Comparison of ENCODE assay signal across 19 cellular contexts in genomic region chr21:15352009-15352408, GRCh38.
DNase-seq lines count a peak whose midpoint lies in the region; ATAC-seq, FAIRE-seq and TF ChIP-seq lines count a peak whose summit lies in the region.
"Had no signal": no experiment of that assay in that cellular context is flagged by ENCODE, and none has a peak within 500 bp of the region (broad histone marks: within the 10 kb centered on the region; RNA-seq: fewer than 3 reads in every experiment).

No MANE protein-coding gene starts in this region.

- no peak for TF ChIP-seq RAD21 in H1 (IDR thresholded peaks at IDR 0.05 in 1 of 2, conservative IDR thresholded peaks at IDR 0.05 in 1 of 2; ENCODE audit: low read depth in 2 of 2, low read length in 2 of 2)

- no peak overlapping the region for H4K5ac ChIP-seq in H1 (ENCODE audit: insufficient read length, low read depth, low read length)

- ATAC-seq in DND-41 (ENCODE audit: insufficient read depth, low read depth) (no peak), HG03139 (IDR thresholded peaks at IDR 0.05; ENCODE audit: unreplicated experiment) (no peak), HG03469 (IDR thresholded peaks at IDR 0.05; ENCODE audit: unreplicated experiment) (no peak)

- H3K4me1 ChIP-seq in DND-41 (ENCODE audit: insufficient read depth, low read length) (no peaks in the 10 kb centered on the region), H1 (replicated peaks in 1 of 4; ENCODE audit: control insufficient read depth in 3 of 4, insufficient read depth in 4 of 4, low read length in 3 of 4) (no peaks in the 10 kb centered on the region), neuronal stem cell (ENCODE audit: control insufficient read depth in 2 of 2, insufficient read depth in 1 of 2, low read depth in 1 of 2, low read length in 2 of 2) (peaks cover 0 to 2% of the 10 kb centered on the region in 2 donors)

- H3K4me3 ChIP-seq in DND-41 (ENCODE audit: low read depth in 1 of 2, low read length in 2 of 2), result no peak overlapping the region
- H3K4me3 ChIP-seq in H1 (ENCODE audit: extremely low read depth in 1 of 4, insufficient read depth in 2 of 4, low read depth in 3 of 4, low read length in 4 of 4), result no peak overlapping the region
- H3K4me3 ChIP-seq in neuronal stem cell (ENCODE audit: low read length in 2 of 2), result no peak overlapping the region

- H3K79me2 ChIP-seq in DND-41 (ENCODE audit: insufficient read depth, low read length) (no peaks in the 10 kb centered on the region), H1 (ENCODE audit: control insufficient read depth in 1 of 2, insufficient read depth in 2 of 2, low read length in 2 of 2) (no peaks in the 10 kb centered on the region)

- H2AK5ac ChIP-seq in H1 (ENCODE audit: low read depth, low read length), result no peak overlapping the region
- H2AK5ac ChIP-seq in neuronal stem cell (ENCODE audit: low read depth, low read length), result no peak overlapping the region

- H3K79me1 ChIP-seq in H1 (ENCODE audit: low read depth, low read length), result no peaks in the 10 kb centered on the region
- no peaks in the 10 kb centered on the region for H3K79me1 ChIP-seq in neuronal stem cell (ENCODE audit: low read depth, low read length)

- no peaks in the 10 kb centered on the region for H3K9me3 ChIP-seq in DND-41 (ENCODE audit: insufficient read depth, low read length, severe bottlenecking)
- no peaks in the 10 kb centered on the region for H3K9me3 ChIP-seq in H1 (ENCODE audit: insufficient read depth in 2 of 2, low read depth in 1 of 2, low read length in 1 of 2)
- H3K9me3 ChIP-seq in neuronal stem cell (replicated peaks in 1 of 2; ENCODE audit: control insufficient read depth in 2 of 2, insufficient read depth in 1 of 2, low read depth in 1 of 2, low read length in 2 of 2), result peaks cover 2 to 15% of the 10 kb centered on the region in 2 donors
- H3K9me3 ChIP-seq: BE2C had no signal

- H3K18ac ChIP-seq in H1 (ENCODE audit: extremely low read depth, low read length) (no peak overlapping the region), neuronal stem cell (ENCODE audit: low read length) (no peak overlapping the region)

- H3K9ac ChIP-seq in DND-41 (ENCODE audit: low read depth, low read length) (no peak overlapping the region), H1 (replicated peaks in 1 of 4; ENCODE audit: extremely low read depth in 1 of 4, low read depth in 3 of 4, low read length in 3 of 4) (no peak overlapping the region), neuronal stem cell (ENCODE audit: low read depth, low read length, poor library complexity) (no peak overlapping the region)

- no peak overlapping the region for H3K14ac ChIP-seq in H1 (ENCODE audit: insufficient read length)
- H3K14ac ChIP-seq in neuronal stem cell (ENCODE audit: low read length), result no peak overlapping the region

- no peak overlapping the region for H3K4ac ChIP-seq in H1 (replicated peaks; ENCODE audit: insufficient read length, low read depth, low read length)
- H3K4ac ChIP-seq in neuronal stem cell (ENCODE audit: low read length), result no peak overlapping the region

- CTCF ChIA-PET in H1 (lab: Charles Lee; ENCODE audit: partially characterized antibody), result interaction anchor here (0.6 kb wide), 1 partner anchor 200 kb away, joined by 4 read pairs; no protein-coding TSS in a partner anchor
- CTCF ChIA-PET in activated CD4-positive, alpha-beta memory T cell treated with anti-CD3 and anti-CD28 coated beads for 36 hours (lab: Charles Lee), result no interaction called here

- H2AFZ ChIP-seq in DND-41 (ENCODE audit: low read depth, low read length) (peak overlapping the region; percentile 30; the same call in 1 of the 2 replicates), H1 (ENCODE audit: low read length) (peak overlapping the region; percentile 91), neuronal stem cell (ENCODE audit: low read length) (peak overlapping the region; percentile 72)

- H3K36me3 Mint-ChIP-seq in activated CD4-positive, alpha-beta memory T cell treated with anti-CD3 and anti-CD28 coated beads for 36 hours, result no peaks in the 10 kb centered on the region
- H3K36me3 Mint-ChIP-seq: CD14-positive monocyte; CD4-positive, alpha-beta memory T cell; IgD-negative memory B cell had no signal

- H3K4me2 ChIP-seq in DND-41 (ENCODE audit: insufficient read depth, low read length) (no peak overlapping the region), H1 (ENCODE audit: insufficient read depth in 1 of 2, low read depth in 2 of 2, low read length in 2 of 2) (no peak overlapping the region), neuronal stem cell (ENCODE audit: insufficient read depth, low read length, poor library complexity, severe bottlenecking) (no peak overlapping the region)

- H2BK20ac ChIP-seq in H1 (ENCODE audit: low read length), result no peak overlapping the region

- no peak for TF ChIP-seq CTCF in DND-41 (IDR thresholded peaks at IDR 0.05; ENCODE audit: borderline replicate concordance, extremely low read depth, low read length, poor library complexity, severe bottlenecking)
- TF ChIP-seq CTCF in H1 (IDR thresholded peaks at IDR 0.05; ENCODE audit: control extremely low read depth in 1 of 3, insufficient read depth in 1 of 3, low read depth in 1 of 3, low read length in 3 of 3), result no peak

- no peak overlapping the region for H3K4me3 Mint-ChIP-seq in activated CD4-positive, alpha-beta memory T cell treated with anti-CD3 and anti-CD28 coated beads for 36 hours
- H3K4me3 Mint-ChIP-seq: CD14-positive monocyte; CD4-positive, alpha-beta memory T cell; H9; IgD-negative memory B cell had no signal

- no peak for TF ChIP-seq POLR2A in H1 (IDR thresholded peaks at IDR 0.05; ENCODE audit: control extremely low read depth in 1 of 2, low read depth in 2 of 2, low read length in 2 of 2)

- H3K23ac ChIP-seq in H1 (ENCODE audit: insufficient read length) (no peak overlapping the region), neuronal stem cell (ENCODE audit: low read depth, low read length, poor library complexity) (no peak overlapping the region)

- peaks cover 3% of the 10 kb centered on the region for H3K4me1 Mint-ChIP-seq in activated CD4-positive, alpha-beta memory T cell treated with anti-CD3 and anti-CD28 coated beads for 36 hours (ENCODE audit: low read depth)
- H3K4me1 Mint-ChIP-seq: H9 had no signal

- no peak overlapping the region for H2BK5ac ChIP-seq in H1 (ENCODE audit: low read depth, low read length)
- H2BK5ac ChIP-seq in neuronal stem cell (ENCODE audit: low read length), result no peak overlapping the region

- no peak overlapping the region for H3K27ac ChIP-seq in DND-41 (ENCODE audit: low read length)
- H3K27ac ChIP-seq in H1 (ENCODE audit: low read depth, low read length), result no peak overlapping the region
- H3K27ac ChIP-seq in neuronal stem cell (replicated peaks; ENCODE audit: low read length), result no peak overlapping the region

- H3K56ac ChIP-seq in H1 (replicated peaks; ENCODE audit: insufficient read length, low read depth, low read length), result no peak overlapping the region

- intact Hi-C loops in activated CD4-positive, alpha-beta memory T cell treated with anti-CD3 and anti-CD28 coated beads for 36 hours (cut with micrococcal nuclease), result loop anchor here (10.0 kb wide), 1 partner anchor 77 kb away; no protein-coding TSS in a partner anchor

- FAIRE-seq in H1 (lab: Jason Lieb, UNC), result no peak
- FAIRE-seq: A204.1, HTR-8/SVneo had no signal

- H3K27me3 Mint-ChIP-seq in activated CD4-positive, alpha-beta memory T cell treated with anti-CD3 and anti-CD28 coated beads for 36 hours, result peaks cover 3% of the 10 kb centered on the region

- H3K27me3 ChIP-seq in DND-41 (ENCODE audit: insufficient read depth, low read length, poor library complexity) (no peaks in the 10 kb centered on the region), H1 (replicated peaks in 1 of 4; ENCODE audit: control insufficient read depth in 3 of 4, extremely low read depth in 1 of 4, insufficient read depth in 3 of 4, low read length in 3 of 4) (no peaks in the 10 kb centered on the region), neuronal stem cell (ENCODE audit: control insufficient read depth in 3 of 3, insufficient read depth in 3 of 3, low read depth in 1 of 3, low read length in 3 of 3) (no peaks in the 10 kb centered on the region)
- H3K27me3 ChIP-seq: BE2C had no signal

- H2BK120ac ChIP-seq in H1 (replicated peaks; ENCODE audit: low read depth, low read length) (no peak overlapping the region), neuronal stem cell (ENCODE audit: low read depth, low read length) (no peak overlapping the region)

- H3K23me2 ChIP-seq in H1 (ENCODE audit: low read depth, low read length), result no peaks in the 10 kb centered on the region

- H2BK12ac ChIP-seq in H1 (ENCODE audit: low read depth, low read length), result no peak overlapping the region
- no peak overlapping the region for H2BK12ac ChIP-seq in neuronal stem cell (ENCODE audit: low read length)

- H3K27ac Mint-ChIP-seq in activated CD4-positive, alpha-beta memory T cell treated with anti-CD3 and anti-CD28 coated beads for 36 hours, result no peak overlapping the region
- H3K27ac Mint-ChIP-seq: CD14-positive monocyte; CD4-positive, alpha-beta memory T cell; IgD-negative memory B cell had no signal

- no peaks in the 10 kb centered on the region for H4K20me1 ChIP-seq in DND-41 (ENCODE audit: insufficient read depth, low read length)
- no peaks in the 10 kb centered on the region for H4K20me1 ChIP-seq in H1 (replicated peaks in 1 of 2; ENCODE audit: control insufficient read depth in 1 of 2, insufficient read depth in 2 of 2, low read length in 2 of 2)

- TF ChIP-seq EP300 in H1 (IDR thresholded peaks at IDR 0.05; ENCODE audit: borderline replicate concordance in 1 of 2, low read depth in 2 of 2, low read length in 2 of 2), result no peak

- POLR2A ChIA-PET in H1 (lab: Charles Lee; ENCODE audit: partially characterized antibody), result no interaction called here
- POLR2A ChIA-PET in activated CD4-positive, alpha-beta memory T cell treated with anti-CD3 and anti-CD28 coated beads for 36 hours (lab: Charles Lee), result no interaction called here

- H4K91ac ChIP-seq in H1 (replicated peaks; ENCODE audit: insufficient read length, low read length) (no peak overlapping the region), neuronal stem cell (ENCODE audit: low read depth, low read length, poor library complexity) (no peak overlapping the region)

- H2BK15ac ChIP-seq in H1 (ENCODE audit: low read length), result no peak overlapping the region
- H2BK15ac ChIP-seq in neuronal stem cell (ENCODE audit: low read length), result no peak overlapping the region

- H3K36me3 ChIP-seq in DND-41 (ENCODE audit: insufficient read depth, low read length) (no peaks in the 10 kb centered on the region), H1 (ENCODE audit: control insufficient read depth in 2 of 4, insufficient read depth in 4 of 4, low read length in 3 of 4) (no peaks in the 10 kb centered on the region), neuronal stem cell (replicated peaks in 1 of 2; ENCODE audit: control insufficient read depth in 2 of 2, insufficient read depth in 2 of 2, low read length in 2 of 2) (no peaks in the 10 kb centered on the region)
- H3K36me3 ChIP-seq: BE2C had no signal

- DNase-seq in DND-41 (no peak), H1 (ENCODE audit: low read depth in 1 of 2, low spot score in 2 of 2) (no peak), neuronal stem cell (ENCODE audit: low spot score) (no peak)
- no peak for DNase-seq in activated CD4-positive, alpha-beta memory T cell treated with anti-CD3 and anti-CD28 coated beads for 36 hours
- DNase-seq: ACHN; BE2C; CD4-positive, alpha-beta memory T cell; DMS153; DMS79; GF-D8; GOT3; H9; KBM-7 had no signal

- H4K8ac ChIP-seq in H1 (ENCODE audit: extremely low read depth, insufficient read depth, low read length), result no peak overlapping the region
- H4K8ac ChIP-seq in neuronal stem cell (ENCODE audit: low read depth, low read length), result no peak overlapping the region

- H3K9me3 Mint-ChIP-seq in activated CD4-positive, alpha-beta memory T cell treated with anti-CD3 and anti-CD28 coated beads for 36 hours, result no peaks in the 10 kb centered on the region
- H3K9me3 Mint-ChIP-seq: CD4-positive, alpha-beta memory T cell had no signal

- WGBS in H1 (ENCODE audit: extremely low coverage in 1 of 2, insufficient coverage in 1 of 2, insufficient read length in 1 of 2, insufficient replicate concordance in 2 of 2, low coverage in 1 of 2, low lambda C conversion rate in 2 of 2, missing lambda C conversion rate in 1 of 2), 2 experiments, result 85% methylated on average over 7 of the region's 7 CpGs; no CpG with 5 or more reads in 1 of the 2 experiments
- WGBS in neuronal stem cell (ENCODE audit: extremely low coverage in 2 of 2, insufficient read length in 2 of 2, insufficient replicate concordance in 1 of 2), 2 donors, result no CpG with 5 or more reads among the region's 7 CpGs

Comparison
In these comparisons a context has a peak if more than half of its experiments do, and no peak if none do; other contexts are left out.
1. H2AFZ ChIP-seq: peak in every context shown above with its lines; median percentile 91 in H1; 72 in neuronal stem cell; 30 in DND-41.